In genomic region chr12:66668311-66668710, GRCh38 we compare ENCODE assay signal across 24 cellular contexts. TPM values are rescaled to one million over a fixed set of nuclear protein-coding genes. Genes with fewer than 3 reads are reported as not detected.
DNase-seq lines count a peak whose midpoint lies in the region; ATAC-seq and TF ChIP-seq lines count a peak whose summit lies in the region.
"Had no signal": no experiment of that assay in that cellular context is flagged by ENCODE, and none has a peak within 500 bp of the region (broad histone marks: within the 10 kb centered on the region; RNA-seq: fewer than 3 reads in every experiment).

No MANE protein-coding gene starts in this region.

- H3K4me3 ChIP-seq in body of pancreas (no peak overlapping the region), smooth muscle cell (no peak overlapping the region), upper lobe of right lung (no peak overlapping the region), PC-9 (no peak overlapping the region)
- H3K4me3 ChIP-seq: GM12878, hepatocyte, neural progenitor cell, psoas muscle, skin epidermis, suprapubic skin, uterus had no signal

- H2AFZ ChIP-seq in smooth muscle cell (ENCODE audit: low read depth) (no peak overlapping the region), PC-9 (no peak overlapping the region)
- H2AFZ ChIP-seq: hepatocyte, neural progenitor cell had no signal

- no TSS peak for BruUV-seq in PC-9 (replicated peaks; lab: Mats Ljungman, UMichigan)

- no peaks in the 10 kb centered on the region for H3K9me2 ChIP-seq in PC-9 (ENCODE audit: insufficient read depth)

- H3K27me3 ChIP-seq in body of pancreas (no peaks in the 10 kb centered on the region), smooth muscle cell (ENCODE audit: low read depth) (no peaks in the 10 kb centered on the region), upper lobe of right lung (no peaks in the 10 kb centered on the region), PC-9 (ENCODE audit: insufficient read depth, low read depth) (no peaks in the 10 kb centered on the region)
- H3K27me3 ChIP-seq: brain microvascular endothelial cell, hepatocyte, neural progenitor cell, suprapubic skin, uterus had no signal

- no peak for TF ChIP-seq POLR2A in body of pancreas (IDR thresholded peaks at IDR 0.05)

- no peak for TF ChIP-seq CTCF in body of pancreas (IDR thresholded peaks at IDR 0.05)
- TF ChIP-seq CTCF in smooth muscle cell (IDR thresholded peaks at IDR 0.05; ENCODE audit: borderline replicate concordance, insufficient read depth, poor library complexity, severe bottlenecking) = no peak
- no peak for TF ChIP-seq CTCF in upper lobe of right lung (IDR thresholded peaks at IDR 0.05)
- no peak for TF ChIP-seq CTCF in PC-9 (conservative IDR thresholded peaks at IDR 0.05)

- ATAC-seq in body of pancreas (no peak), upper lobe of right lung (no peak), HG02642 (IDR thresholded peaks at IDR 0.05; ENCODE audit: poor library complexity, unreplicated experiment) (no peak)
- ATAC-seq: activated CD8-positive, alpha-beta memory T cell treated with anti-CD3 and anti-CD28 coated beads, Interleukin-2, amount 10 ng/mL, durations not matched to agents 7 days and 5 days; esophagus mucosa; GM12878; psoas muscle; stimulated activated effector memory CD8-positive, alpha-beta T cell treated with anti-CD3 and anti-CD28 coated beads, Interleukin-12 subunit alpha, Interleukin-12 subunit beta, amount 100 ng/mL, for 72 hours had no signal

- H3K27ac ChIP-seq in body of pancreas (no peak overlapping the region), smooth muscle cell (ENCODE audit: low read depth) (no peak overlapping the region), upper lobe of right lung (no peak overlapping the region), PC-9 (no peak overlapping the region)
- H3K27ac ChIP-seq: brain microvascular endothelial cell, hepatocyte, neural progenitor cell, psoas muscle, skin epidermis, suprapubic skin, uterus had no signal

- POLR2A ChIA-PET in PC-9 (lab: Charles Lee; ENCODE audit: unreplicated experiment) = no interaction called here

- no peaks in the 10 kb centered on the region for H4K20me1 ChIP-seq in smooth muscle cell (ENCODE audit: low read depth)
- no peaks in the 10 kb centered on the region for H4K20me1 ChIP-seq in PC-9 (ENCODE audit: insufficient read depth)

- H3F3A ChIP-seq in smooth muscle cell (ENCODE audit: low read depth) (no peaks in the 10 kb centered on the region), PC-9 (ENCODE audit: insufficient read depth, low read depth) (no peaks in the 10 kb centered on the region)

- H3K4me2 ChIP-seq in smooth muscle cell = peak overlapping the region; percentile 2
- no peak overlapping the region for H3K4me2 ChIP-seq in PC-9
- H3K4me2 ChIP-seq: hepatocyte, neural progenitor cell had no signal

- H3K4me1 ChIP-seq in body of pancreas (peaks cover 6% of the 10 kb centered on the region), smooth muscle cell (ENCODE audit: low read depth) (no peaks in the 10 kb centered on the region), upper lobe of right lung (no peaks in the 10 kb centered on the region), PC-9 (replicated peaks; ENCODE audit: insufficient read depth) (peaks cover 11% of the 10 kb centered on the region)
- H3K4me1 ChIP-seq: neural progenitor cell, psoas muscle, uterus had no signal

- CTCF ChIA-PET in PC-9 (lab: Charles Lee) = no interaction called here

- no peaks in the 10 kb centered on the region for H3K36me3 ChIP-seq in body of pancreas (replicated peaks in 1 of 2; ENCODE audit: insufficient read depth in 1 of 2, low read depth in 2 of 2)
- H3K36me3 ChIP-seq in smooth muscle cell (ENCODE audit: low read depth) = no peaks in the 10 kb centered on the region
- H3K36me3 ChIP-seq in upper lobe of right lung = no peaks in the 10 kb centered on the region
- no peaks in the 10 kb centered on the region for H3K36me3 ChIP-seq in PC-9 (ENCODE audit: low read depth)
- H3K36me3 ChIP-seq: brain microvascular endothelial cell, neural progenitor cell, suprapubic skin, uterus had no signal

- DNase-seq in NCI-H2196 (lab: John Stamatoyannopoulos, UW; ENCODE audit: unreplicated experiment) (peak; percentile 2), NCI-H2196 treated with DMSO at 0.1 percent for 48 hours (lab: John Stamatoyannopoulos, UW; ENCODE audit: unreplicated experiment) (no peak), NCI-H345 (lab: John Stamatoyannopoulos, UW) (peak; percentile 46), body of pancreas (peak; percentile 31 to 61 (median 58)), smooth muscle cell (lab: John Stamatoyannopoulos, UW; ENCODE audit: unreplicated experiment) (no peak), upper lobe of right lung (no peak), PC-9 (no peak)
- DNase-seq: activated CD4-positive, alpha-beta T cell treated with anti-CD3 and anti-CD28 coated beads, Interleukin-2, amount 10 ng/mL, durations not matched to agents 24 days and 14 days; activated CD8-positive, alpha-beta memory T cell treated with anti-CD3 and anti-CD28 coated beads, Interleukin-2, amount 10 ng/mL, durations not matched to agents 7 days and 5 days; brain microvascular endothelial cell; C1 segment of cervical spinal cord; effector memory CD4-positive, alpha-beta T cell; NCI-H226; psoas muscle; stimulated activated CD4-positive, alpha-beta T cell treated with anti-CD3 and anti-CD28 coated beads, Interleukin-2, amount 100 ng/mL, for 24 hours; uterus had no signal

- intact Hi-C loops in body of pancreas (cut with DNase I) (no loop called here), upper lobe of right lung (cut with DNase I) (no loop called here), PC-9 (cut with micrococcal nuclease; ENCODE audit: unreplicated experiment) (no loop called here)

- H3K9me3 ChIP-seq in body of pancreas = no peaks in the 10 kb centered on the region
- no peaks in the 10 kb centered on the region for H3K9me3 ChIP-seq in smooth muscle cell (replicated peaks; ENCODE audit: low read depth)
- no peaks in the 10 kb centered on the region for H3K9me3 ChIP-seq in upper lobe of right lung
- no peaks in the 10 kb centered on the region for H3K9me3 ChIP-seq in PC-9 (ENCODE audit: insufficient read depth, low read depth)
- H3K9me3 ChIP-seq: psoas muscle, suprapubic skin, uterus had no signal

- no peak overlapping the region for H3K9ac ChIP-seq in smooth muscle cell (ENCODE audit: low read depth)
- H3K9ac ChIP-seq: neural progenitor cell had no signal

- WGBS in body of pancreas, 2 donors = 15 to 28% methylated on average over 2 of the region's 2 CpGs
- WGBS in smooth muscle cell (ENCODE audit: low lambda C conversion rate) = 85% methylated on average over 2 of the region's 2 CpGs

- H3K79me2 ChIP-seq in smooth muscle cell (ENCODE audit: low read depth) (no peaks in the 10 kb centered on the region), PC-9 (ENCODE audit: low read depth) (no peaks in the 10 kb centered on the region)
- H3K79me2 ChIP-seq: hepatocyte had no signal

RNA-seq across cellular contexts. Expression of gene GRIP1, which starts 10.6 kb away (rescaled TPM):
- total RNA-seq in body of pancreas (10 to 100 TPM in 1 of 2 donors, 1 to 10 TPM in 1; 7.5 to 17.8 TPM), smooth muscle cell (5.0 and 5.9 TPM in 2 replicates), upper lobe of right lung (5.2 TPM), PC-9 (2021) (16.0 and 27.1 TPM in 2 replicates)
- polyA plus RNA-seq in smooth muscle cell = 4.0 and 5.1 TPM in 2 replicates

Comparison
In these comparisons a context has a peak if more than half of its experiments do, and no peak if none do; other contexts are left out.
1. DNase-seq: peak in NCI-H2196 (single experiment), NCI-H345 (single experiment) and body of pancreas (4 of 4); none in NCI-H2196 treated with DMSO at 0.1 percent for 48 hours (single experiment), smooth muscle cell (single experiment), upper lobe of right lung (single experiment) and PC-9 (0 of 2).